Comparison of ENCODE assay signal across 8 cellular contexts in genomic region chr21:42524341-42525227, GRCh38. TPM values are rescaled to one million over a fixed set of nuclear protein-coding genes. Genes with fewer than 3 reads are reported as not detected.
A peak's percentile ranks its signal among the peaks of the same experiment; 100 is the strongest.
DNase-seq lines count a peak whose midpoint lies in the region; ATAC-seq, FAIRE-seq and TF ChIP-seq lines count a peak whose summit lies in the region.

No MANE protein-coding gene starts in this region.

- dilution Hi-C loops in keratinocyte (cut with MboI; ENCODE audit: extremely low pct_ligation_motif_present, low sequenced_read_pairs) = no loop called here

- H3K4me2 ChIP-seq in GM12878 (ENCODE audit: control insufficient read depth, insufficient read depth) (peak overlapping the region; percentile 91), keratinocyte (ENCODE audit: control insufficient read depth, extremely low read depth, insufficient read depth, low read depth, low read length) (peak overlapping the region; percentile 4)

- H3K36me3 ChIP-seq in BJ (ENCODE audit: control insufficient read depth, insufficient read depth, low read length) (no peaks in the 10 kb centered on the region), GM12878 (ENCODE audit: control insufficient read depth in 2 of 2, insufficient read depth in 2 of 2, low read length in 1 of 2) (peaks cover 4 to 18% of the 10 kb centered on the region in 2 experiments), keratinocyte (ENCODE audit: control insufficient read depth in 2 of 2, extremely low read depth in 1 of 2, insufficient read depth in 2 of 2, low read length in 2 of 2) (peaks cover 4 to 5% of the 10 kb centered on the region in 2 experiments)

- in situ Hi-C loops in GM12878 (cut with MboI) = no loop called here

- intact Hi-C loops in GM12878 (cut with micrococcal nuclease; ENCODE audit: unreplicated experiment) = loop anchor here (1.0 kb wide), 1 partner anchor 11 kb away; no protein-coding TSS in a partner anchor

- H3K27ac Mint-ChIP-seq in stimulated activated naive CD8-positive, alpha-beta T cell treated with anti-CD3 and anti-CD28 coated beads, Interleukin-15, amount 100 ng/mL, for 72 hours = peak overlapping the region; percentile 65 to 69

- CTCF ChIA-PET in BJ (lab: Yijun Ruan, JAX) (no interaction called here), GM12878 (lab: Yijun Ruan, JAX) (interaction anchor here (0.9 to 7.5 kb wide), 3 partner anchors 12 to 57 kb away, joined by 3 to 65 read pairs (median 48); no protein-coding TSS in a partner anchor)

- H3K27me3 ChIP-seq in BJ (ENCODE audit: control insufficient read depth, insufficient read depth, low read length) (0 out of 2 replicates have a peak, but pooled peaks cover 1% of the 10 kb centered on the region), GM12878 (replicated peaks in 1 of 2; ENCODE audit: control insufficient read depth in 2 of 2, insufficient read depth in 2 of 2, low read length in 1 of 2) (no peaks in the 10 kb centered on the region), keratinocyte (ENCODE audit: control insufficient read depth, extremely low read depth, insufficient read depth, low read length) (no peaks in the 10 kb centered on the region)

- TF ChIP-seq CTCF in BJ (IDR thresholded peaks at IDR 0.05; ENCODE audit: insufficient read depth, low read depth, low read length) (no peak), GM12878 (IDR thresholded peaks at IDR 0.05 in 2 of 3, conservative IDR thresholded peaks at IDR 0.05 in 1 of 3; ENCODE audit: control insufficient read depth in 2 of 3, extremely low read depth in 1 of 3, insufficient read depth in 1 of 3, low read depth in 3 of 3, low read length in 3 of 3) (no peak), keratinocyte (optimal IDR thresholded peaks at IDR 0.05 in 1 of 3, IDR thresholded peaks at IDR 0.05 in 1 of 3, conservative IDR thresholded peaks at IDR 0.05 in 1 of 3; ENCODE audit: extremely low read depth in 1 of 3, insufficient read depth in 2 of 3, low read length in 3 of 3) (no peak)

- peak; percentile 38; the same call in 1 of the 2 replicates for TF ChIP-seq POLR2A in GM12878 (IDR thresholded peaks at IDR 0.05; ENCODE audit: low read depth, low read length)

- H3K4me3 ChIP-seq in BJ (ENCODE audit: low read depth, low read length) (peak overlapping the region; percentile 4; the same call in 1 of the 2 replicates), GM12878 (peak overlapping the region; percentile 48), keratinocyte (ENCODE audit: control insufficient read depth in 2 of 3, extremely low read depth in 1 of 3, insufficient read depth in 2 of 3, low read depth in 1 of 3, low read length in 3 of 3) (no peak overlapping the region)

- H3K9ac ChIP-seq in GM12878 (ENCODE audit: control insufficient read depth, insufficient read depth, low read length) (peak overlapping the region; percentile 65), keratinocyte (ENCODE audit: control insufficient read depth, extremely low read depth, insufficient read depth, low read length) (no peak overlapping the region)

- peak; percentile 86 for FAIRE-seq in GM12878 (lab: Jason Lieb, UNC)
- no peak for FAIRE-seq in keratinocyte (lab: Jason Lieb, UNC)

- no peaks in the 10 kb centered on the region for H4K20me1 ChIP-seq in GM12878 (ENCODE audit: control insufficient read depth, insufficient read depth)
- no peaks in the 10 kb centered on the region for H4K20me1 ChIP-seq in keratinocyte (ENCODE audit: control insufficient read depth, extremely low read depth, insufficient read depth, low read length)

- TF ChIP-seq EP300 in GM12878 (IDR thresholded peaks at IDR 0.05; ENCODE audit: borderline replicate concordance in 1 of 2, control insufficient read depth in 1 of 2, low read depth in 2 of 2, low read length in 2 of 2) = peak; percentile 80 to 81

- H3K79me2 ChIP-seq in GM12878 (ENCODE audit: control insufficient read depth, insufficient read depth, low read length) (peaks cover 2% of the 10 kb centered on the region), keratinocyte (ENCODE audit: control insufficient read depth, insufficient read depth, low read length) (no peaks in the 10 kb centered on the region)

- H3K9me3 Mint-ChIP-seq in stimulated activated naive CD8-positive, alpha-beta T cell treated with anti-CD3 and anti-CD28 coated beads, Interleukin-15, amount 100 ng/mL, for 72 hours = no peaks in the 10 kb centered on the region

- peak; percentile 70 for ATAC-seq in GM18861 (IDR thresholded peaks at IDR 0.05; ENCODE audit: unreplicated experiment)
- peak; percentile 63 for ATAC-seq in HG03039 (IDR thresholded peaks at IDR 0.05; ENCODE audit: unreplicated experiment)
- ATAC-seq in GM12878 = peak; percentile 82
- peak; percentile 68 for ATAC-seq in stimulated activated naive CD8-positive, alpha-beta T cell treated with anti-CD3 and anti-CD28 coated beads, Interleukin-15, amount 100 ng/mL, for 72 hours

- RAD21 ChIA-PET in GM12878 (lab: Charles Lee; ENCODE audit: unreplicated experiment) = interaction anchor here (1.1 to 7.7 kb wide), 8 partner anchors 10 to 359 kb away, joined by 3 to 87 read pairs (median 18); partner anchors contain the start of gene SLC37A1

- H3K27me3 Mint-ChIP-seq in stimulated activated naive CD8-positive, alpha-beta T cell treated with anti-CD3 and anti-CD28 coated beads, Interleukin-15, amount 100 ng/mL, for 72 hours = no peaks in the 10 kb centered on the region

- TF ChIP-seq RAD21 in GM12878 (IDR thresholded peaks at IDR 0.05; ENCODE audit: insufficient read depth, low read depth, low read length) = no peak

- H2AFZ ChIP-seq in GM12878 (ENCODE audit: control insufficient read depth, low read depth, low read length) (peak overlapping the region; percentile 37; the same call in 1 of the 2 replicates), keratinocyte (ENCODE audit: control insufficient read depth, low read length) (no peak overlapping the region)

- DNase-seq in BJ (ENCODE audit: low read depth) = peak; percentile 25
- peak; percentile 66 for DNase-seq in NCI-H2171 (lab: John Stamatoyannopoulos, UW)
- DNase-seq in GM12878 (ENCODE audit: low read depth, low spot score) = peak; percentile 86
- DNase-seq in keratinocyte (ENCODE audit: low read depth, low spot score) = no peak
- peak; percentile 48 to 79 for DNase-seq in stimulated activated naive CD8-positive, alpha-beta T cell treated with anti-CD3 and anti-CD28 coated beads, Interleukin-15, amount 100 ng/mL, for 72 hours
- DNase-seq in inferior parietal cortex (ENCODE audit: extremely low spot score) = no peak

- peaks cover 53% of the 10 kb centered on the region for H3K4me1 Mint-ChIP-seq in stimulated activated naive CD8-positive, alpha-beta T cell treated with anti-CD3 and anti-CD28 coated beads, Interleukin-15, amount 100 ng/mL, for 72 hours

- H3K27ac ChIP-seq in GM12878 (ENCODE audit: control insufficient read depth, insufficient read depth) = peak overlapping the region; percentile 85
- H3K27ac ChIP-seq in keratinocyte (ENCODE audit: control insufficient read depth, insufficient read depth, low read length) = no peak overlapping the region

- 1% methylated on average over 25 of the region's 25 CpGs for WGBS in GM12878 (ENCODE audit: insufficient coverage, insufficient replicate concordance, low lambda C conversion rate, missing lambda C conversion rate)

- POLR2A ChIA-PET in BJ (lab: Charles Lee) = no interaction called here
- POLR2A ChIA-PET in GM12878 (lab: Charles Lee) = interaction anchor here (0.6 to 6.7 kb wide), 8 partner anchors 11 to 102 kb away, joined by 3 to 82 read pairs (median 4); partner anchors contain the start of gene SLC37A1

- H3K4me3 Mint-ChIP-seq in stimulated activated naive CD8-positive, alpha-beta T cell treated with anti-CD3 and anti-CD28 coated beads, Interleukin-15, amount 100 ng/mL, for 72 hours = peak overlapping the region; percentile 83 to 84

- H3K4me1 ChIP-seq in GM12878 (ENCODE audit: control insufficient read depth, insufficient read depth, low read length) (peaks cover 57% of the 10 kb centered on the region), keratinocyte (ENCODE audit: control insufficient read depth, extremely low read depth, insufficient read depth, low read length) (peaks cover 5% of the 10 kb centered on the region)

- no TSS peak for BruUV-seq in GM12878 (replicated peaks; lab: Mats Ljungman, UMichigan)

- SMC1A ChIA-PET in GM12878 (lab: Charles Lee; ENCODE audit: uncharacterized antibody, unreplicated experiment) = interaction anchor here (0.9 to 10.8 kb wide), 10 partner anchors 9 to 63 kb away, joined by 4 to 132 read pairs (median 12); partner anchors contain the start of gene SLC37A1

- H3K9me1 ChIP-seq in keratinocyte (ENCODE audit: control insufficient read depth, extremely low read depth, insufficient read depth, low read length) = no peaks in the 10 kb centered on the region

- H3K9me3 ChIP-seq in GM12878 (replicated peaks; ENCODE audit: control insufficient read depth, insufficient read depth, low read length) (no peaks in the 10 kb centered on the region), keratinocyte (ENCODE audit: control insufficient read depth, low read depth, low read length) (no peaks in the 10 kb centered on the region)

RNA-seq across cellular contexts. Expression of gene SLC37A1, which starts 10.9 kb away (rescaled TPM):
- polyA plus RNA-seq in BJ (2011; rRNA removed) = 0.49 and 0.88 TPM in 2 replicates
- polyA minus RNA-seq in BJ (2011; rRNA and poly(A)+ RNA removed) = 0.28 and 0.57 TPM in 2 replicates
- total RNA-seq in GM12878 (2013; cell fraction: nucleolus; rRNA removed) = 129 and 143 TPM in 2 replicates
- 33.0 and 35.5 TPM in 2 replicates for total RNA-seq in GM12878 (2014; rRNA removed)
- 19.2 and 19.7 TPM in 2 replicates for total RNA-seq in GM12878 (2014; rRNA removed; fragmentation: Illumina TruSeq; extraction: Trizol)
- 30.7 and 34.8 TPM in 2 replicates for total RNA-seq in GM12878 (2021)
- 6.2 TPM for polyA plus RNA-seq in GM12878 (2011; ENCODE audit: low read depth)
- polyA plus RNA-seq in GM12878 (2011; rRNA removed) = 17.7 and 23.3 TPM in 2 replicates
- 20.2 and 24.6 TPM in 2 replicates for polyA plus RNA-seq in GM12878 (2011; cell fraction: cytosol; rRNA removed)
- polyA plus RNA-seq in GM12878 (2011; cell fraction: nucleus; rRNA removed) = 75.0 and 82.4 TPM in 2 replicates
- polyA plus RNA-seq in GM12878 (2012) = 17.7 and 18.5 TPM in 2 replicates
- 12.0 and 18.4 TPM in 2 replicates for polyA plus RNA-seq in GM12878 (2014; fragmentation: Illumina TruSeq; extraction: Trizol)
- polyA plus RNA-seq in GM12878 (2014; fragmentation: Nextera tagmentation; extraction: Ambion mirVana) = 1 to 10 TPM; 1.1 to 2.4 TPM
- polyA plus RNA-seq in GM12878 (2014; rRNA removed) = 25.4 and 26.5 TPM in 2 replicates
- polyA plus RNA-seq in GM12878 (2016; fragmentation: Nextera tagmentation; extraction: Ambion mirVana) = 10 to 100 TPM; 28.0 to 32.0 TPM
- 22.6 and 32.2 TPM in 2 replicates for polyA minus RNA-seq in GM12878 (2011; rRNA and poly(A)+ RNA removed)
- 8.6 and 12.4 TPM in 2 replicates for polyA minus RNA-seq in GM12878 (2011; cell fraction: cytosol; rRNA and poly(A)+ RNA removed)
- polyA minus RNA-seq in GM12878 (2011; cell fraction: nucleus; rRNA and poly(A)+ RNA removed) = 43.9 and 56.5 TPM in 2 replicates
- 2.7 to 4.2 TPM (median 4.1 TPM) in 3 replicates for polyA plus RNA-seq in keratinocyte
- 0.60 TPM for polyA plus RNA-seq in keratinocyte (2011; ENCODE audit: low read depth)
- 1.9 and 3.1 TPM in 2 replicates for polyA plus RNA-seq in keratinocyte (2011; cell fraction: cytosol; rRNA removed)
- polyA plus RNA-seq in keratinocyte (2011; cell fraction: nucleus; rRNA removed) = 8.3 and 8.8 TPM in 2 replicates
- polyA plus RNA-seq in keratinocyte (2012; ENCODE audit: low replicate concordance) = 1.2 and 5.0 TPM in 2 replicates
- 3.2 to 7.4 TPM (median 5.5 TPM) in 3 replicates for polyA minus RNA-seq in keratinocyte
- 4.0 TPM for polyA minus RNA-seq in keratinocyte (2011; cell fraction: cytosol; rRNA and poly(A)+ RNA removed)
- polyA minus RNA-seq in keratinocyte (2011; cell fraction: nucleus; rRNA and poly(A)+ RNA removed) = 7.3 and 8.9 TPM in 2 replicates

RNA-seq across cellular contexts. Expression of gene RSPH1, which starts 28.6 kb away (rescaled TPM):
- polyA plus RNA-seq in BJ (2011; rRNA removed) (0.06 and 0.11 TPM in 2 replicates), GM12878 (2011; rRNA removed) (0.38 and 0.59 TPM in 2 replicates), GM12878 (2014; fragmentation: Illumina TruSeq; extraction: Trizol) (0.37 and 0.67 TPM in 2 replicates), GM12878 (2014; fragmentation: Nextera tagmentation; extraction: Ambion mirVana) (under 1 TPM; 0.37 to 0.38 TPM), GM12878 (2014; rRNA removed) (0.19 and 0.81 TPM in 2 replicates), GM12878 (2016; fragmentation: Nextera tagmentation; extraction: Ambion mirVana) (1 to 10 TPM; 1.2 to 1.4 TPM), keratinocyte (0.50 to 0.84 TPM (median 0.50 TPM) in 3 replicates)
- not detected in 2 replicates for polyA minus RNA-seq in BJ (2011; rRNA and poly(A)+ RNA removed)
- total RNA-seq in GM12878 (2013; cell fraction: nucleolus; rRNA removed) = 0.56 and 0.78 TPM in 2 replicates
- total RNA-seq in GM12878 (2014; rRNA removed) (0.11 and 0.33 TPM in 2 replicates), GM12878 (2014; rRNA removed; fragmentation: Illumina TruSeq; extraction: Trizol) (0.27 and 0.37 TPM in 2 replicates), GM12878 (2021) (0.27 and 0.28 TPM in 2 replicates)
- 0.94 TPM for polyA plus RNA-seq in GM12878 (2011; ENCODE audit: low read depth)
- 0.10 and 0.21 TPM in 2 replicates for polyA plus RNA-seq in GM12878 (2011; cell fraction: cytosol; rRNA removed)
- 0.16 and 0.22 TPM in 2 replicates for polyA plus RNA-seq in GM12878 (2011; cell fraction: nucleus; rRNA removed)
- polyA plus RNA-seq in GM12878 (2012) = 0.79 and 1.1 TPM in 2 replicates
- polyA minus RNA-seq in GM12878 (2011; rRNA and poly(A)+ RNA removed) = 0.88 TPM in 1 of 2 replicates, not detected in the other
- not detected in 2 replicates for polyA minus RNA-seq in GM12878 (2011; cell fraction: cytosol; rRNA and poly(A)+ RNA removed)
- polyA minus RNA-seq in GM12878 (2011; cell fraction: nucleus; rRNA and poly(A)+ RNA removed) = not detected in 2 replicates
- 1.7 TPM for polyA plus RNA-seq in keratinocyte (2011; ENCODE audit: low read depth)
- polyA plus RNA-seq in keratinocyte (2011; cell fraction: cytosol; rRNA removed) = 0.86 and 1.6 TPM in 2 replicates
- 1.2 and 1.4 TPM in 2 replicates for polyA plus RNA-seq in keratinocyte (2011; cell fraction: nucleus; rRNA removed)
- polyA plus RNA-seq in keratinocyte (2012; ENCODE audit: low replicate concordance) = 0.55 and 1.1 TPM in 2 replicates
- 0.13 to 0.19 TPM in 2 of 3 replicates, not detected in the other for polyA minus RNA-seq in keratinocyte
- not detected for polyA minus RNA-seq in keratinocyte (2011; cell fraction: cytosol; rRNA and poly(A)+ RNA removed)
- 0.21 TPM in 1 of 2 replicates, not detected in the other for polyA minus RNA-seq in keratinocyte (2011; cell fraction: nucleus; rRNA and poly(A)+ RNA removed)

Comparison
In these comparisons a context has a peak if more than half of its experiments do, and no peak if none do; other contexts are left out.
1. DNase-seq: peak in BJ (single experiment), NCI-H2171 (single experiment), GM12878 (single experiment) and stimulated activated naive CD8-positive, alpha-beta T cell treated with anti-CD3 and anti-CD28 coated beads, Interleukin-15, amount 100 ng/mL, for 72 hours (2 of 2); none in keratinocyte (single experiment) and inferior parietal cortex (single experiment).
2. H3K4me3 ChIP-seq: peak in BJ (single experiment) and GM12878 (single experiment); none in keratinocyte (0 of 3).
3. Peak in every context shown above with its lines, with median percentiles within 50 percentile points of each other: ATAC-seq.